In genomic region chr2:67397143-67397986, GRCh38 we compare ENCODE assay signal across 8 cellular contexts. TPM values are rescaled to one million over a fixed set of nuclear protein-coding genes. Genes with fewer than 3 reads are reported as not detected.
DNase-seq lines count a peak whose midpoint lies in the region; TF ChIP-seq lines count a peak whose summit lies in the region.

TSS of gene ETAA1 (plus strand) at chr2:67397333. CDS start at chr2:67397449, 116 bp downstream.

- H3K4me3 Mint-ChIP-seq in nephron: peak within 1 kb of the TSS; percentile 98 to 100 (median 99)
- H3K4me3 Mint-ChIP-seq in stimulated activated naive CD8-positive, alpha-beta T cell treated with anti-CD3 and anti-CD28 coated beads, Interleukin-15, Interleukin-2, amounts not matched to agents 100 ng/mL and 50 ng/mL, for 24 hours: peak within 1 kb of the TSS; percentile 98

- H3K4me1 Mint-ChIP-seq in nephron: peaks cover 23% of the 10 kb centered on the region
- H3K4me1 Mint-ChIP-seq in stimulated activated naive CD8-positive, alpha-beta T cell treated with anti-CD3 and anti-CD28 coated beads, Interleukin-15, Interleukin-2, amounts not matched to agents 100 ng/mL and 50 ng/mL, for 24 hours (ENCODE audit: low read depth): peaks cover 18% of the 10 kb centered on the region

- peak; percentile 91 for DNase-seq in EH (ENCODE audit: low read depth)
- peak; percentile 84 for DNase-seq in H4 (ENCODE audit: low spot score)
- peak; percentile 89 for DNase-seq in M059J (ENCODE audit: low read depth)
- DNase-seq in SHP77 (lab: John Stamatoyannopoulos, UW): peak; percentile 90 to 95
- peak; percentile 90 for DNase-seq in activated gamma-delta T cell (lab: John Stamatoyannopoulos, UW)
- peak; percentile 87 for DNase-seq in fibroblast of the aortic adventitia (ENCODE audit: low read depth)

- H3K4me3 ChIP-seq in fibroblast of the aortic adventitia (ENCODE audit: low read depth, low read length): peak within 1 kb of the TSS; percentile 74

- TF ChIP-seq CTCF in fibroblast of the aortic adventitia (IDR thresholded peaks at IDR 0.05; ENCODE audit: insufficient read depth, low read length): no peak
- no peak for TF ChIP-seq CTCF in nephron (IDR thresholded peaks at IDR 0.05; ENCODE audit: unreplicated experiment in 3 of 3)

- H3K27ac Mint-ChIP-seq in nephron: peak within 1 kb of the TSS; percentile 98 to 99 (median 99)
- H3K27ac Mint-ChIP-seq in stimulated activated naive CD8-positive, alpha-beta T cell treated with anti-CD3 and anti-CD28 coated beads, Interleukin-15, Interleukin-2, amounts not matched to agents 100 ng/mL and 50 ng/mL, for 24 hours: peak within 1 kb of the TSS; percentile 99

- peaks cover 14% of the 10 kb centered on the region for H3K36me3 Mint-ChIP-seq in nephron (ENCODE audit: low read depth)
- H3K36me3 Mint-ChIP-seq in stimulated activated naive CD8-positive, alpha-beta T cell treated with anti-CD3 and anti-CD28 coated beads, Interleukin-15, Interleukin-2, amounts not matched to agents 100 ng/mL and 50 ng/mL, for 24 hours (ENCODE audit: low read depth): peaks cover 19% of the 10 kb centered on the region

- no peaks in the 10 kb centered on the region for H3K27me3 Mint-ChIP-seq in nephron (ENCODE audit: low read depth)
- H3K27me3 Mint-ChIP-seq in stimulated activated naive CD8-positive, alpha-beta T cell treated with anti-CD3 and anti-CD28 coated beads, Interleukin-15, Interleukin-2, amounts not matched to agents 100 ng/mL and 50 ng/mL, for 24 hours: no peaks in the 10 kb centered on the region

- H3K9me3 Mint-ChIP-seq in nephron: no peaks in the 10 kb centered on the region
- H3K9me3 Mint-ChIP-seq in stimulated activated naive CD8-positive, alpha-beta T cell treated with anti-CD3 and anti-CD28 coated beads, Interleukin-15, Interleukin-2, amounts not matched to agents 100 ng/mL and 50 ng/mL, for 24 hours: no peaks in the 10 kb centered on the region

RNA-seq across cellular contexts. Expression of gene ETAA1, which starts in this region (rescaled TPM):
- 9.9 and 13.0 TPM in 2 replicates for total RNA-seq in H4 (2014; rRNA removed; shearing (Covaris generic))
- 18.9 and 19.1 TPM in 2 replicates for total RNA-seq in M059J (2014; rRNA removed; shearing (Covaris generic))
- 20.0 and 27.6 TPM in 2 replicates for total RNA-seq in fibroblast of the aortic adventitia (ENCODE audit: low replicate concordance)

Comparison
In these comparisons a context has a peak if more than half of its experiments do, and no peak if none do; other contexts are left out.
1. Peak in every context shown above with its lines: DNase-seq and H3K4me3 ChIP-seq.